10 cellular contexts compared by ENCODE assay signal in genomic region chr12:2290516-2291065, GRCh38.
"Had no signal": no experiment of that assay in that cellular context is flagged by ENCODE, and none has a peak within 500 bp of the region (broad histone marks: within the 10 kb centered on the region; RNA-seq: fewer than 3 reads in every experiment).

No MANE protein-coding gene starts in this region.

- H3K9me3 Mint-ChIP-seq: activated CD4-positive, alpha-beta T cell treated with anti-CD3 and anti-CD28 coated beads, Interleukin-2, amount 10 ng/mL, durations not matched to agents 7 days and 5 days; nephron progenitor cell; stimulated activated effector memory CD8-positive, alpha-beta T cell treated with anti-CD3 and anti-CD28 coated beads, Interleukin-12 subunit alpha, Interleukin-12 subunit beta, amount 100 ng/mL, for 72 hours had no signal

- FAIRE-seq: kidney had no signal

- H3K4me3 ChIP-seq: psoas muscle had no signal

- H3K27ac ChIP-seq: foreskin keratinocyte, psoas muscle had no signal

- H3K27me3 ChIP-seq: foreskin keratinocyte had no signal

- H3K9me3 ChIP-seq: psoas muscle had no signal

- H3K27ac Mint-ChIP-seq: activated CD4-positive, alpha-beta T cell treated with anti-CD3 and anti-CD28 coated beads, Interleukin-2, amount 10 ng/mL, durations not matched to agents 7 days and 5 days; nephron progenitor cell; stimulated activated effector memory CD8-positive, alpha-beta T cell treated with anti-CD3 and anti-CD28 coated beads, Interleukin-12 subunit alpha, Interleukin-12 subunit beta, amount 100 ng/mL, for 72 hours had no signal

- H3K4me3 Mint-ChIP-seq: activated CD4-positive, alpha-beta T cell treated with anti-CD3 and anti-CD28 coated beads, Interleukin-2, amount 10 ng/mL, durations not matched to agents 7 days and 5 days; nephron progenitor cell; stimulated activated effector memory CD8-positive, alpha-beta T cell treated with anti-CD3 and anti-CD28 coated beads, Interleukin-12 subunit alpha, Interleukin-12 subunit beta, amount 100 ng/mL, for 72 hours had no signal

- DNase-seq: activated CD4-positive, CD25-positive, alpha-beta regulatory T cell; activated CD8-positive, alpha-beta memory T cell treated with anti-CD3 and anti-CD28 coated beads for 24 hours; effector CD8-positive, alpha-beta T cell; foreskin keratinocyte; glutamatergic neuron; kidney; psoas muscle had no signal

- H3K27me3 Mint-ChIP-seq: activated CD4-positive, alpha-beta T cell treated with anti-CD3 and anti-CD28 coated beads, Interleukin-2, amount 10 ng/mL, durations not matched to agents 7 days and 5 days had no signal

- H3K4me1 ChIP-seq: foreskin keratinocyte, psoas muscle had no signal

- H3K36me3 Mint-ChIP-seq: stimulated activated effector memory CD8-positive, alpha-beta T cell treated with anti-CD3 and anti-CD28 coated beads, Interleukin-12 subunit alpha, Interleukin-12 subunit beta, amount 100 ng/mL, for 72 hours had no signal
